In genomic region chr10:78727728-78728127, GRCh38 we compare ENCODE assay signal across 12 cellular contexts.
DNase-seq lines count a peak whose midpoint lies in the region; ATAC-seq and TF ChIP-seq lines count a peak whose summit lies in the region.
"Had no signal": no experiment of that assay in that cellular context is flagged by ENCODE, and none has a peak within 500 bp of the region (broad histone marks: within the 10 kb centered on the region; RNA-seq: fewer than 3 reads in every experiment).

No MANE protein-coding gene starts in this region.

- no peaks in the 10 kb centered on the region for H3K27me3 ChIP-seq in heart left ventricle
- no peaks in the 10 kb centered on the region for H3K27me3 ChIP-seq in neural progenitor cell
- no peaks in the 10 kb centered on the region for H3K27me3 ChIP-seq in vagina

- peak; percentile 84 to 93 (median 88) for ATAC-seq in heart left ventricle

- H3K36me3 ChIP-seq in heart left ventricle (no peaks in the 10 kb centered on the region), neural progenitor cell (no peaks in the 10 kb centered on the region), vagina (no peaks in the 10 kb centered on the region)
- H3K36me3 ChIP-seq: thoracic aorta had no signal

- H2AFZ ChIP-seq in neural progenitor cell (replicated peaks): no peak overlapping the region

- TF ChIP-seq POLR2A in heart left ventricle (IDR thresholded peaks at IDR 0.05) (no peak), vagina (IDR thresholded peaks at IDR 0.05) (no peak)

- H3K9ac ChIP-seq in neural progenitor cell: no peak overlapping the region

- no peak overlapping the region for H3K4me3 Mint-ChIP-seq in neural progenitor cell
- H3K4me3 Mint-ChIP-seq: B cell had no signal

- H3K27ac ChIP-seq in heart left ventricle (peak overlapping the region; percentile 42 to 96 (median 82)), neural progenitor cell (no peak overlapping the region), vagina (no peak overlapping the region)
- H3K27ac ChIP-seq: thoracic aorta had no signal

- peaks cover 14% of the 10 kb centered on the region for H3K9me3 Mint-ChIP-seq in neural progenitor cell

- H3K27ac Mint-ChIP-seq in neural progenitor cell: peak overlapping the region; percentile 26
- H3K27ac Mint-ChIP-seq: B cell had no signal

- intact Hi-C loops in heart left ventricle (cut with DNase I): no loop called here
- intact Hi-C loops in vagina (cut with DNase I): no loop called here

- H3K79me2 ChIP-seq in neural progenitor cell (ENCODE audit: low read depth): no peaks in the 10 kb centered on the region

- no peaks in the 10 kb centered on the region for H3K36me3 Mint-ChIP-seq in neural progenitor cell

- DNase-seq in DMS53 (lab: John Stamatoyannopoulos, UW) (peak; percentile 74), NCI-H187 (lab: John Stamatoyannopoulos, UW) (peak; percentile 29 to 39), heart left ventricle (peak in 4 of 5 donors; percentile 65 to 80 (median 72)), neural progenitor cell (ENCODE audit: low spot score) (no peak), cerebellar cortex (ENCODE audit: low spot score) (no peak), mesenteric fat pad (ENCODE audit: low spot score) (no peak), vagina (ENCODE audit: extremely low spot score in 2 of 2) (no peak)
- DNase-seq in stimulated activated CD4-positive, alpha-beta T cell treated with anti-CD3 and anti-CD28 coated beads, Interleukin-2, amount 100 ng/mL, for 48 hours: no peak
- DNase-seq: activated CD4-positive, alpha-beta T cell treated with anti-CD3 and anti-CD28 coated beads, Interleukin-2, amount 50 U/mL, for 1 hour; activated T-cell treated with anti-CD3 and anti-CD28 coated beads, Interleukin-2, amount 50 U/mL, for 1 hour had no signal

- H3K9me3 ChIP-seq in heart left ventricle: no peaks in the 10 kb centered on the region
- H3K9me3 ChIP-seq in neural progenitor cell (ENCODE audit: low read depth): no peaks in the 10 kb centered on the region
- no peaks in the 10 kb centered on the region for H3K9me3 ChIP-seq in vagina
- H3K9me3 ChIP-seq: thoracic aorta had no signal

- no peak for TF ChIP-seq CTCF in heart left ventricle (IDR thresholded peaks at IDR 0.05)
- TF ChIP-seq CTCF in neural progenitor cell (IDR thresholded peaks at IDR 0.05): no peak
- no peak for TF ChIP-seq CTCF in vagina (IDR thresholded peaks at IDR 0.05)

- H3K27me3 Mint-ChIP-seq in neural progenitor cell (ENCODE audit: insufficient read depth, low read depth): peaks cover 16% of the 10 kb centered on the region

- 17 to 37% (median 20%) methylated on average over 3 of the region's 3 CpGs for WGBS in heart left ventricle, 4 donors

- peaks cover 0 to 24% (median 15%) of the 10 kb centered on the region in 12 donors for H3K4me1 ChIP-seq in heart left ventricle
- H3K4me1 ChIP-seq in neural progenitor cell: no peaks in the 10 kb centered on the region
- no peaks in the 10 kb centered on the region for H3K4me1 ChIP-seq in vagina

- peaks cover 13% of the 10 kb centered on the region for H3K4me1 Mint-ChIP-seq in neural progenitor cell
- H3K4me1 Mint-ChIP-seq: B cell had no signal

- H4K20me1 ChIP-seq in neural progenitor cell (ENCODE audit: low read depth): no peaks in the 10 kb centered on the region

- H3F3A ChIP-seq in neural progenitor cell (ENCODE audit: low read depth): no peaks in the 10 kb centered on the region

- no peak overlapping the region for H3K4me2 ChIP-seq in neural progenitor cell

- H3K4me3 ChIP-seq in heart left ventricle: no peak overlapping the region
- H3K4me3 ChIP-seq in neural progenitor cell: no peak overlapping the region
- H3K4me3 ChIP-seq in vagina: no peak overlapping the region
- H3K4me3 ChIP-seq: thoracic aorta had no signal

Comparison
In these comparisons a context has a peak if more than half of its experiments do, and no peak if none do; other contexts are left out.
1. DNase-seq: peak in DMS53 (single experiment), NCI-H187 (2 of 2) and heart left ventricle (4 of 5); none in neural progenitor cell (single experiment), cerebellar cortex (single experiment), mesenteric fat pad (single experiment), vagina (0 of 2) and stimulated activated CD4-positive, alpha-beta T cell treated with anti-CD3 and anti-CD28 coated beads, Interleukin-2, amount 100 ng/mL, for 48 hours (0 of 2).
2. H3K27ac ChIP-seq: peak in heart left ventricle (12 of 12); none in neural progenitor cell (single experiment) and vagina (single experiment).